Comparison of ENCODE assay signal across 1 cellular context in genomic region chr6:137707590-137708360, GRCh38.
TF ChIP-seq lines count a peak whose summit lies in the region.

No MANE protein-coding gene starts in this region.

TF ChIP-seq in K562, 482 proteins besides CTCF, POLR2A, EP300 and RAD21 (continued from another document and continues in another):
- TF ChIP-seq ZBTB5 (IDR thresholded peaks at IDR 0.05) (no peak), DACH1 (IDR thresholded peaks at IDR 0.05; ENCODE audit: partially characterized antibody) (no peak), NKRF (IDR thresholded peaks at IDR 0.05; ENCODE audit: borderline replicate concordance) (no peak), SMAD4 (CRISPR knock-in tag; conservative IDR thresholded peaks at IDR 0.05) (peak; percentile 63; the same call in 1 of the 2 replicates), GTF2F1 (IDR thresholded peaks at IDR 0.05; ENCODE audit: low read depth, low read length) (no peak), TCF7L2 (IDR thresholded peaks at IDR 0.05; ENCODE audit: low read depth, low read length) (no peak), POLR2G (IDR thresholded peaks at IDR 0.05; ENCODE audit: low read depth, low read length) (no peak), ZFP30 (CRISPR knock-in tag; IDR thresholded peaks at IDR 0.05; ENCODE audit: borderline replicate concordance) (no peak), CREB1 (IDR thresholded peaks at IDR 0.05) (no peak), CREB1 (CRISPR knock-in tag; IDR thresholded peaks at IDR 0.05) (no peak), MXI1 (IDR thresholded peaks at IDR 0.05; ENCODE audit: low read depth, low read length) (no peak), RFX1 (IDR thresholded peaks at IDR 0.05) (no peak), ZNF274 (IDR thresholded peaks at IDR 0.05; ENCODE audit: borderline replicate concordance, low read depth, low read length) (no peak), DIDO1 (tag; IDR thresholded peaks at IDR 0.05; ENCODE audit: low read depth) (no peak), PHF20 (IDR thresholded peaks at IDR 0.05; ENCODE audit: partially characterized antibody) (no peak), LARP7 (IDR thresholded peaks at IDR 0.05) (no peak), ZNF592 (IDR thresholded peaks at IDR 0.05) (peak; percentile 55), OTX1 (CRISPR knock-in tag; IDR thresholded peaks at IDR 0.05) (peak; percentile 62; the same call in 1 of the 2 replicates), TAL1 (IDR thresholded peaks at IDR 0.05) (no peak), NELFE (IDR thresholded peaks at IDR 0.05; ENCODE audit: insufficient read depth, insufficient read length) (no peak), CBFB (CRISPR knock-in tag; IDR thresholded peaks at IDR 0.05) (no peak), TOE1 (IDR thresholded peaks at IDR 0.05; ENCODE audit: borderline replicate concordance) (no peak; the same call in 1 of the 2 replicates), TOE1 (CRISPR knock-in tag; IDR thresholded peaks at IDR 0.05; ENCODE audit: borderline replicate concordance, low read depth) (no peak), RBM25 (IDR thresholded peaks at IDR 0.05; ENCODE audit: low read depth, low read length, severe bottlenecking) (peak; percentile 45), SRSF9 (IDR thresholded peaks at IDR 0.05; ENCODE audit: borderline replicate concordance, low read depth, low read length) (no peak), ZBTB9 (CRISPR knock-in tag; IDR thresholded peaks at IDR 0.05) (no peak), FOXO4 (CRISPR knock-in tag; IDR thresholded peaks at IDR 0.05) (no peak), NCOA4 (IDR thresholded peaks at IDR 0.05; ENCODE audit: partially characterized antibody) (no peak), FOSL1 (tag; conservative IDR thresholded peaks at IDR 0.05) (0 out of 2 replicates have a peak, but pooled peaks have one; percentile 13), ARHGAP35 (IDR thresholded peaks at IDR 0.05; ENCODE audit: partially characterized antibody) (no peak), VEZF1 (CRISPR knock-in tag; IDR thresholded peaks at IDR 0.05) (peak; percentile 47; the same call in 1 of the 2 replicates), FUS (optimal IDR thresholded peaks at IDR 0.05; ENCODE audit: low read depth, low read length) (no peak), ZC3H4 (CRISPR knock-in tag; IDR thresholded peaks at IDR 0.05; ENCODE audit: borderline replicate concordance) (no peak), MECOM (CRISPR knock-in tag; IDR thresholded peaks at IDR 0.05) (no peak), TAF1 (IDR thresholded peaks at IDR 0.05; ENCODE audit: control insufficient read depth, extremely low read depth, insufficient read depth, low read length, severe bottlenecking) (no peak), YY1 (IDR thresholded peaks at IDR 0.05; ENCODE audit: borderline replicate concordance in 1 of 3, control insufficient read depth in 1 of 3, extremely low read depth in 1 of 3, insufficient read depth in 3 of 3, insufficient read length in 1 of 3, insufficient replicate concordance in 2 of 3, low read depth in 1 of 3, low read length in 2 of 3) (no peak), MYC (IDR thresholded peaks at IDR 0.05; ENCODE audit: low read depth, low read length) (0 out of 2 replicates have a peak, but pooled peaks have one; percentile 17), MYC (CRISPR knock-in tag; IDR thresholded peaks at IDR 0.05; ENCODE audit: borderline replicate concordance, low read depth) (no peak), HDAC6 (IDR thresholded peaks at IDR 0.05; ENCODE audit: low read depth, low read length) (no peak), REST (CRISPR knock-in tag; IDR thresholded peaks at IDR 0.05; ENCODE audit: low read depth) (no peak), CSDE1 (IDR thresholded peaks at IDR 0.05) (no peak), ESRRA (IDR thresholded peaks at IDR 0.05; ENCODE audit: borderline replicate concordance, low read depth) (peak; percentile 31; the same call in 1 of the 2 replicates), KLF10 (CRISPR knock-in tag; IDR thresholded peaks at IDR 0.05) (no peak), NR1H2 (CRISPR knock-in tag; IDR thresholded peaks at IDR 0.05) (no peak), SMARCA4 (IDR thresholded peaks at IDR 0.05) (peak; percentile 49; the same call in 1 of the 2 replicates), CGGBP1 (CRISPR knock-in tag; IDR thresholded peaks at IDR 0.05) (no peak), NCOR1 (IDR thresholded peaks at IDR 0.05) (no peak), ZNF77 (CRISPR knock-in tag; IDR thresholded peaks at IDR 0.05) (no peak), CHD4 (IDR thresholded peaks at IDR 0.05; ENCODE audit: insufficient read depth, insufficient replicate concordance, low read depth, low read length, poor library complexity, severe bottlenecking) (no peak), ZNF174 (CRISPR knock-in tag; IDR thresholded peaks at IDR 0.05) (no peak), MEIS2 (IDR thresholded peaks at IDR 0.05; ENCODE audit: partially characterized antibody) (peak; percentile 34), MAFF (IDR thresholded peaks at IDR 0.05; ENCODE audit: low read length) (0 out of 2 replicates have a peak, but pooled peaks have one; percentile 27), SMARCE1 (IDR thresholded peaks at IDR 0.05) (0 out of 2 replicates have a peak, but pooled peaks have one; percentile 21), DNMT1 (IDR thresholded peaks at IDR 0.05) (no peak), ASH1L (IDR thresholded peaks at IDR 0.05; ENCODE audit: borderline replicate concordance, low read depth, partially characterized antibody) (no peak), POLR2B (IDR thresholded peaks at IDR 0.05; ENCODE audit: low read depth, partially characterized antibody) (no peak), TSC22D4 (tag; IDR thresholded peaks at IDR 0.05) (no peak), ZNF551 (CRISPR knock-in tag; IDR thresholded peaks at IDR 0.05) (no peak), ESRRB (CRISPR knock-in tag; IDR thresholded peaks at IDR 0.05; ENCODE audit: borderline replicate concordance) (no peak), MCM2 (IDR thresholded peaks at IDR 0.05; ENCODE audit: low read depth) (no peak)
